In genomic region chr16:9123871-9124270, GRCh38 we compare ENCODE assay signal across 7 cellular contexts. TPM values are rescaled to one million over a fixed set of nuclear protein-coding genes. Genes with fewer than 3 reads are reported as not detected.
DNase-seq lines count a peak whose midpoint lies in the region; ATAC-seq, FAIRE-seq and TF ChIP-seq lines count a peak whose summit lies in the region.

No MANE protein-coding gene starts in this region.

- no peak for TF ChIP-seq CTCF in gastroesophageal sphincter (IDR thresholded peaks at IDR 0.05)
- no peak for TF ChIP-seq CTCF in BE2C (IDR thresholded peaks at IDR 0.05; ENCODE audit: low read depth, low read length)

- no peak for FAIRE-seq in small intestine (lab: Jason Lieb, UNC)

- H3K27me3 ChIP-seq in gastroesophageal sphincter, result no peaks in the 10 kb centered on the region
- no peaks in the 10 kb centered on the region for H3K27me3 ChIP-seq in small intestine (ENCODE audit: control insufficient read depth in 2 of 2, insufficient read depth in 2 of 2, low read length in 2 of 2)
- no peaks in the 10 kb centered on the region for H3K27me3 ChIP-seq in BE2C

- TF ChIP-seq POLR2A in gastroesophageal sphincter (IDR thresholded peaks at IDR 0.05), result no peak

- H3K4me1 ChIP-seq in gastroesophageal sphincter (peaks cover 0 to 89% (median 8%) of the 10 kb centered on the region in 3 donors), small intestine (ENCODE audit: control insufficient read depth in 2 of 2, insufficient read depth in 1 of 2, low read depth in 1 of 2, low read length in 1 of 2) (peaks cover 17 to 20% of the 10 kb centered on the region in 2 donors), BE2C (peaks cover 6% of the 10 kb centered on the region; the same call in 1 of the 2 replicates)

- H3K36me3 ChIP-seq in gastroesophageal sphincter, result peaks cover 0 to 38% of the 10 kb centered on the region in 2 donors
- H3K36me3 ChIP-seq in small intestine (ENCODE audit: control insufficient read depth in 2 of 2, insufficient read depth in 2 of 2, low read length in 2 of 2), result peaks cover 3 to 6% of the 10 kb centered on the region in 2 donors
- H3K36me3 ChIP-seq in BE2C, result peaks cover 25% of the 10 kb centered on the region

- no peak for TF ChIP-seq EP300 in gastroesophageal sphincter (IDR thresholded peaks at IDR 0.05)

- H3K4me3 ChIP-seq in gastroesophageal sphincter (no peak overlapping the region), small intestine (ENCODE audit: low read depth in 1 of 2, low read length in 2 of 2) (no peak overlapping the region), BE2C (ENCODE audit: low read depth, low read length) (no peak overlapping the region)

- peak; percentile 32 for ATAC-seq in GM21447 (IDR thresholded peaks at IDR 0.05; ENCODE audit: unreplicated experiment)
- ATAC-seq in gastroesophageal sphincter, result peak; percentile 31
- ATAC-seq in GM19467 (IDR thresholded peaks at IDR 0.05; ENCODE audit: unreplicated experiment), result no peak

- peak; percentile 88 for DNase-seq in NCI-H2029 (lab: John Stamatoyannopoulos, UW)
- peak; percentile 94 for DNase-seq in small intestine
- no peak for DNase-seq in GOT3 (lab: John Stamatoyannopoulos, UW)
- no peak for DNase-seq in BE2C

- H3K9me3 ChIP-seq in gastroesophageal sphincter (no peaks in the 10 kb centered on the region), small intestine (ENCODE audit: control insufficient read depth, low read depth) (no peaks in the 10 kb centered on the region), BE2C (no peaks in the 10 kb centered on the region)

- WGBS in gastroesophageal sphincter (ENCODE audit: low coverage in 1 of 2), 2 donors, result 83% methylated on average over 1 of the region's 5 CpGs; no CpG with 5 or more reads in 1 of the 2 donors
- WGBS in small intestine, 3 donors, result 12 to 47% (median 24%) methylated on average over 5 of the region's 5 CpGs

- H3K27ac ChIP-seq in gastroesophageal sphincter (no peak overlapping the region), small intestine (ENCODE audit: low read depth in 1 of 2, low read length in 1 of 2) (peak overlapping the region; percentile 91 to 95)

RNA-seq across cellular contexts. Expression of gene HAPSTR1, which starts 32.4 kb away (rescaled TPM):
- total RNA-seq in gastroesophageal sphincter, result 10 to 100 TPM; 58.9 to 78.3 (median 64.7) TPM
- 10 to 100 TPM; 11.6 to 18.1 (median 11.9) TPM for polyA plus RNA-seq in small intestine
- polyA plus RNA-seq in BE2C (2012; ENCODE audit: insufficient read depth, insufficient read length, low read depth), result 34.2 TPM

Comparison
In these comparisons a context has a peak if more than half of its experiments do, and no peak if none do; other contexts are left out.
1. DNase-seq: peak in NCI-H2029 (single experiment) and small intestine (single experiment); none in GOT3 (single experiment) and BE2C (single experiment).
2. H3K27ac ChIP-seq: peak in small intestine (2 of 2); none in gastroesophageal sphincter (0 of 4).